ENCODE assay signal across 21 cellular contexts in genomic region chr14:89750909-89751502, GRCh38.
DNase-seq lines count a peak whose midpoint lies in the region; ATAC-seq and TF ChIP-seq lines count a peak whose summit lies in the region.
"Had no signal": no experiment of that assay in that cellular context is flagged by ENCODE, and none has a peak within 500 bp of the region (broad histone marks: within the 10 kb centered on the region; RNA-seq: fewer than 3 reads in every experiment).

No MANE protein-coding gene starts in this region.

- ATAC-seq in omental fat pad (ENCODE audit: low FRiP score), result no peak
- ATAC-seq: foreskin keratinocyte; naive thymus-derived CD8-positive, alpha-beta T cell had no signal

- peak; percentile 67 for DNase-seq in activated naive CD4-positive, alpha-beta T cell treated with anti-CD3 and anti-CD28 coated beads for 36 hours
- DNase-seq in activated naive CD4-positive, alpha-beta T cell (lab: John Stamatoyannopoulos, UW), result no peak
- DNase-seq in T-helper 2 cell treated with Interferon-gamma antibody and Interleukin-4, amounts not matched to agents 5 μg/mL and 100 μg/mL, for 36 hours (ENCODE audit: low spot score), result peak; percentile 63
- no peak for DNase-seq in NCI-H1436 (lab: John Stamatoyannopoulos, UW)
- no peak for DNase-seq in omental fat pad (ENCODE audit: low spot score)
- DNase-seq: brain microvascular endothelial cell; CD4-positive, alpha-beta T cell; effector memory CD4-positive, alpha-beta T cell; foreskin keratinocyte; H9; left colon; NCI-H1417; NCI-H2107; NCI-H524 treated with DMSO at 0.1 percent for 48 hours; retina; RPMI8226; WERI-Rb-1 had no signal

- peaks cover 26% of the 10 kb centered on the region for H3K4me1 Mint-ChIP-seq in activated naive CD4-positive, alpha-beta T cell treated with anti-CD3 and anti-CD28 coated beads for 36 hours (ENCODE audit: low read depth)
- peaks cover 31% of the 10 kb centered on the region for H3K4me1 Mint-ChIP-seq in T-helper 2 cell treated with Interferon-gamma antibody and Interleukin-4, amounts not matched to agents 5 μg/mL and 100 μg/mL, for 36 hours (ENCODE audit: low read depth)
- peaks cover 32% of the 10 kb centered on the region for H3K4me1 Mint-ChIP-seq in activated naive CD8-positive, alpha-beta T cell (ENCODE audit: low read depth)
- H3K4me1 Mint-ChIP-seq in stimulated activated naive CD8-positive, alpha-beta T cell treated with anti-CD3 and anti-CD28 coated beads, Interleukin-15, Interleukin-2, amounts not matched to agents 100 ng/mL and 50 ng/mL, for 24 hours (ENCODE audit: low read depth), result peaks cover 31% of the 10 kb centered on the region
- H3K4me1 Mint-ChIP-seq: H9, IgD-negative memory B cell had no signal

- CTCF ChIA-PET in activated naive CD4-positive, alpha-beta T cell treated with anti-CD3 and anti-CD28 coated beads for 36 hours (lab: Charles Lee), result interaction anchor here (0.8 to 1.8 kb wide), 4 partner anchors 16 to 336 kb away, joined by 3 to 6 read pairs (median 4); no protein-coding TSS in a partner anchor

- peak overlapping the region; percentile 18 for H3K27ac Mint-ChIP-seq in activated naive CD4-positive, alpha-beta T cell treated with anti-CD3 and anti-CD28 coated beads for 36 hours
- H3K27ac Mint-ChIP-seq in T-helper 2 cell treated with Interferon-gamma antibody and Interleukin-4, amounts not matched to agents 5 μg/mL and 100 μg/mL, for 36 hours, result peak overlapping the region; percentile 77
- peak overlapping the region; percentile 85 for H3K27ac Mint-ChIP-seq in activated naive CD8-positive, alpha-beta T cell
- H3K27ac Mint-ChIP-seq in stimulated activated naive CD8-positive, alpha-beta T cell treated with anti-CD3 and anti-CD28 coated beads, Interleukin-15, Interleukin-2, amounts not matched to agents 100 ng/mL and 50 ng/mL, for 24 hours, result peak overlapping the region; percentile 7
- H3K27ac Mint-ChIP-seq: CD4-positive, alpha-beta T cell; H9; IgD-negative memory B cell had no signal

- H3K4me3 Mint-ChIP-seq in activated naive CD4-positive, alpha-beta T cell treated with anti-CD3 and anti-CD28 coated beads for 36 hours, result no peak overlapping the region
- H3K4me3 Mint-ChIP-seq in T-helper 2 cell treated with Interferon-gamma antibody and Interleukin-4, amounts not matched to agents 5 μg/mL and 100 μg/mL, for 36 hours, result peak overlapping the region; percentile 56
- H3K4me3 Mint-ChIP-seq in activated naive CD8-positive, alpha-beta T cell, result peak overlapping the region; percentile 3
- H3K4me3 Mint-ChIP-seq in stimulated activated naive CD8-positive, alpha-beta T cell treated with anti-CD3 and anti-CD28 coated beads, Interleukin-15, Interleukin-2, amounts not matched to agents 100 ng/mL and 50 ng/mL, for 24 hours, result no peak overlapping the region
- H3K4me3 Mint-ChIP-seq: CD4-positive, alpha-beta T cell; H9 had no signal

- intact Hi-C loops in activated naive CD4-positive, alpha-beta T cell treated with anti-CD3 and anti-CD28 coated beads for 36 hours (cut with micrococcal nuclease), result loop anchor here (1.0 to 5.0 kb wide), 4 partner anchors 30 to 320 kb away; no protein-coding TSS in a partner anchor

- H3K9me3 Mint-ChIP-seq in activated naive CD4-positive, alpha-beta T cell treated with anti-CD3 and anti-CD28 coated beads for 36 hours, result peaks cover 8% of the 10 kb centered on the region
- H3K9me3 Mint-ChIP-seq in T-helper 2 cell treated with Interferon-gamma antibody and Interleukin-4, amounts not matched to agents 5 μg/mL and 100 μg/mL, for 36 hours, result peaks cover 30% of the 10 kb centered on the region
- H3K9me3 Mint-ChIP-seq in activated naive CD8-positive, alpha-beta T cell (ENCODE audit: low read depth), result peaks cover 11% of the 10 kb centered on the region
- peaks cover 12% of the 10 kb centered on the region for H3K9me3 Mint-ChIP-seq in stimulated activated naive CD8-positive, alpha-beta T cell treated with anti-CD3 and anti-CD28 coated beads, Interleukin-15, Interleukin-2, amounts not matched to agents 100 ng/mL and 50 ng/mL, for 24 hours

- peaks cover 2% of the 10 kb centered on the region for H3K36me3 Mint-ChIP-seq in activated naive CD4-positive, alpha-beta T cell treated with anti-CD3 and anti-CD28 coated beads for 36 hours (ENCODE audit: low read depth)
- peaks cover 17% of the 10 kb centered on the region for H3K36me3 Mint-ChIP-seq in T-helper 2 cell treated with Interferon-gamma antibody and Interleukin-4, amounts not matched to agents 5 μg/mL and 100 μg/mL, for 36 hours (ENCODE audit: low read depth)
- H3K36me3 Mint-ChIP-seq in activated naive CD8-positive, alpha-beta T cell, result peaks cover 5% of the 10 kb centered on the region
- H3K36me3 Mint-ChIP-seq in stimulated activated naive CD8-positive, alpha-beta T cell treated with anti-CD3 and anti-CD28 coated beads, Interleukin-15, Interleukin-2, amounts not matched to agents 100 ng/mL and 50 ng/mL, for 24 hours (ENCODE audit: low read depth), result no peaks in the 10 kb centered on the region

- no peak for TF ChIP-seq CTCF in omental fat pad (IDR thresholded peaks at IDR 0.05)

- H3K27me3 Mint-ChIP-seq in activated naive CD4-positive, alpha-beta T cell treated with anti-CD3 and anti-CD28 coated beads for 36 hours (ENCODE audit: low read depth), result no peaks in the 10 kb centered on the region
- H3K27me3 Mint-ChIP-seq in T-helper 2 cell treated with Interferon-gamma antibody and Interleukin-4, amounts not matched to agents 5 μg/mL and 100 μg/mL, for 36 hours (ENCODE audit: low read depth), result no peaks in the 10 kb centered on the region
- H3K27me3 Mint-ChIP-seq in activated naive CD8-positive, alpha-beta T cell, result no peaks in the 10 kb centered on the region
- H3K27me3 Mint-ChIP-seq in stimulated activated naive CD8-positive, alpha-beta T cell treated with anti-CD3 and anti-CD28 coated beads, Interleukin-15, Interleukin-2, amounts not matched to agents 100 ng/mL and 50 ng/mL, for 24 hours, result no peaks in the 10 kb centered on the region
- H3K27me3 Mint-ChIP-seq: CD4-positive, alpha-beta T cell; IgD-negative memory B cell; naive thymus-derived CD8-positive, alpha-beta T cell had no signal

Comparison
In these comparisons a context has a peak if more than half of its experiments do, and no peak if none do; other contexts are left out.
1. DNase-seq: peak in activated naive CD4-positive, alpha-beta T cell treated with anti-CD3 and anti-CD28 coated beads for 36 hours (single experiment) and T-helper 2 cell treated with Interferon-gamma antibody and Interleukin-4, amounts not matched to agents 5 μg/mL and 100 μg/mL, for 36 hours (single experiment); none in activated naive CD4-positive, alpha-beta T cell (0 of 4), NCI-H1436 (single experiment) and omental fat pad (single experiment).
2. H3K27ac Mint-ChIP-seq: peak in every context shown above with its lines; median percentile 85 in activated naive CD8-positive, alpha-beta T cell; 77 in T-helper 2 cell treated with Interferon-gamma antibody and Interleukin-4, amounts not matched to agents 5 μg/mL and 100 μg/mL, for 36 hours; 18 in activated naive CD4-positive, alpha-beta T cell treated with anti-CD3 and anti-CD28 coated beads for 36 hours; 7 in stimulated activated naive CD8-positive, alpha-beta T cell treated with anti-CD3 and anti-CD28 coated beads, Interleukin-15, Interleukin-2, amounts not matched to agents 100 ng/mL and 50 ng/mL, for 24 hours.
3. H3K4me3 Mint-ChIP-seq: peak in T-helper 2 cell treated with Interferon-gamma antibody and Interleukin-4, amounts not matched to agents 5 μg/mL and 100 μg/mL, for 36 hours (single experiment) and activated naive CD8-positive, alpha-beta T cell (single experiment); none in activated naive CD4-positive, alpha-beta T cell treated with anti-CD3 and anti-CD28 coated beads for 36 hours (single experiment) and stimulated activated naive CD8-positive, alpha-beta T cell treated with anti-CD3 and anti-CD28 coated beads, Interleukin-15, Interleukin-2, amounts not matched to agents 100 ng/mL and 50 ng/mL, for 24 hours (single experiment).